ENCODE assay signal across 8 cellular contexts in genomic region chr1:1472046-1472876, GRCh38. TPM values are rescaled to one million over a fixed set of nuclear protein-coding genes. Genes with fewer than 3 reads are reported as not detected.
DNase-seq lines count a peak whose midpoint lies in the region; ATAC-seq and TF ChIP-seq lines count a peak whose summit lies in the region.
"Not testable (repeated sequence)": the region's sequence is repeated elsewhere in the genome, so short reads cannot be mapped to it uniquely, and the experiment has no call there.

No MANE protein-coding gene starts in this region.

- not testable (repeated sequence) for H3K27me3 ChIP-seq in NT2/D1 (ENCODE audit: insufficient read depth, insufficient read length); ectodermal cell (ENCODE audit: control insufficient read depth, insufficient read depth, low read length, poor library complexity, severe bottlenecking); parathyroid adenoma (ENCODE audit: control insufficient read depth, insufficient read depth, low read length)

- not testable (repeated sequence) for H2AFZ ChIP-seq in parathyroid adenoma

- peak; percentile 10 for ATAC-seq in GM18907 (IDR thresholded peaks at IDR 0.05; ENCODE audit: unreplicated experiment)
- ATAC-seq in HG02970 (IDR thresholded peaks at IDR 0.05; ENCODE audit: low FRiP score, unreplicated experiment) = peak; percentile 20

- not testable (repeated sequence) for TF ChIP-seq CTCF in 22Rv1 (IDR thresholded peaks at IDR 0.05); parathyroid adenoma (IDR thresholded peaks at IDR 0.05)

- H3K4me1 ChIP-seq in NT2/D1 (ENCODE audit: insufficient read depth, insufficient read length); ectodermal cell (ENCODE audit: control insufficient read depth, insufficient read depth, low read length); parathyroid adenoma: not testable (repeated sequence)

- H3K4me3 ChIP-seq in NT2/D1 (ENCODE audit: insufficient read length, low read depth) (peak overlapping the region; percentile 67), ectodermal cell (ENCODE audit: insufficient read depth, low read depth, low read length) (peak overlapping the region; percentile 57)
- not testable (repeated sequence) for H3K4me3 ChIP-seq in parathyroid adenoma (ENCODE audit: low read depth, low read length)

- H3K27ac ChIP-seq in 22Rv1 = peak overlapping the region; percentile 79
- not testable (repeated sequence) for H3K27ac ChIP-seq in ectodermal cell (ENCODE audit: insufficient read depth, low read depth, low read length, poor library complexity, severe bottlenecking); parathyroid adenoma

- H3K9me3 ChIP-seq in NT2/D1 (ENCODE audit: insufficient read depth, low read length); ectodermal cell (ENCODE audit: control insufficient read depth, low read length); parathyroid adenoma (ENCODE audit: control insufficient read depth, low read length): not testable (repeated sequence)

- not testable (repeated sequence) for DNase-seq in NT2/D1 (ENCODE audit: low read depth, low spot score)
- DNase-seq in activated T-cell treated with anti-CD3 and anti-CD28 coated beads, Interleukin-2, amount 50 U/mL, for 1 hour = peak; percentile 47
- DNase-seq in iris pigment epithelial cell (ENCODE audit: low read depth) = peak; percentile 20

- 6 to 7% methylated on average over 49 to 51 of the region's 65 CpGs for WGBS in ectodermal cell, 2 experiments

- peaks cover 14% of the 10 kb centered on the region for H3K36me3 ChIP-seq in NT2/D1 (ENCODE audit: insufficient read depth, insufficient read length, low read length)
- H3K36me3 ChIP-seq in ectodermal cell (ENCODE audit: control insufficient read depth, insufficient read depth, low read length); parathyroid adenoma (ENCODE audit: control insufficient read depth, insufficient read depth, low read length): not testable (repeated sequence)

- not testable (repeated sequence) for H3K79me2 ChIP-seq in parathyroid adenoma

- H3K4me2 ChIP-seq in parathyroid adenoma (ENCODE audit: low read length) = peak overlapping the region; percentile 73

- peak overlapping the region; percentile 85 for H3K9ac ChIP-seq in NT2/D1 (ENCODE audit: insufficient read length, low read depth)
- H3K9ac ChIP-seq in parathyroid adenoma = not testable (repeated sequence)

RNA-seq across cellular contexts. Expression of gene ATAD3B, which starts 0.7 kb away (rescaled TPM):
- 31.9 TPM for polyA plus RNA-seq in ectodermal cell (2013, experiment 1 of 4)
- polyA plus RNA-seq in ectodermal cell (2013, experiment 2 of 4) = 40.0 TPM
- polyA plus RNA-seq in ectodermal cell (2013, experiment 3 of 4) = 24.4 TPM
- 25.9 TPM for polyA plus RNA-seq in ectodermal cell (2013, experiment 4 of 4)

RNA-seq across cellular contexts. Expression of gene ATAD3C, which starts 22.8 kb away (rescaled TPM):
- 0.96 TPM for polyA plus RNA-seq in ectodermal cell (2013, experiment 1 of 4)
- polyA plus RNA-seq in ectodermal cell (2013, experiment 2 of 4) = 1.0 TPM
- polyA plus RNA-seq in ectodermal cell (2013, experiment 3 of 4) = 0.21 TPM
- polyA plus RNA-seq in ectodermal cell (2013, experiment 4 of 4) = 1.1 TPM

RNA-seq across cellular contexts. Expression of gene VWA1, which starts 36.8 kb away (rescaled TPM):
- polyA plus RNA-seq in ectodermal cell (2013, experiment 1 of 4) = 10.6 TPM
- 13.6 TPM for polyA plus RNA-seq in ectodermal cell (2013, experiment 2 of 4)
- polyA plus RNA-seq in ectodermal cell (2013, experiment 3 of 4) = 12.2 TPM
- 10.6 TPM for polyA plus RNA-seq in ectodermal cell (2013, experiment 4 of 4)

RNA-seq across cellular contexts. Expression of gene ATAD3A, which starts 39.7 kb away (rescaled TPM):
- polyA plus RNA-seq in ectodermal cell (2013, experiment 1 of 4) = 43.1 TPM
- polyA plus RNA-seq in ectodermal cell (2013, experiment 2 of 4) = 44.7 TPM
- 27.0 TPM for polyA plus RNA-seq in ectodermal cell (2013, experiment 3 of 4)
- polyA plus RNA-seq in ectodermal cell (2013, experiment 4 of 4) = 29.8 TPM

RNA-seq across cellular contexts. Expression of gene ANKRD65, which starts 51.2 kb away (rescaled TPM):
- polyA plus RNA-seq in ectodermal cell (2013, experiment 1 of 4) = 2.1 TPM
- polyA plus RNA-seq in ectodermal cell (2013, experiment 2 of 4) = 3.1 TPM
- 2.3 TPM for polyA plus RNA-seq in ectodermal cell (2013, experiment 3 of 4)
- polyA plus RNA-seq in ectodermal cell (2013, experiment 4 of 4) = 3.6 TPM
